ENCODE assay signal across 8 cellular contexts in genomic region chr5:141172381-141173204, GRCh38. TPM values are rescaled to one million over a fixed set of nuclear protein-coding genes. Genes with fewer than 3 reads are reported as not detected.
A peak's percentile ranks its signal among the peaks of the same experiment; 100 is the strongest.
DNase-seq lines count a peak whose midpoint lies in the region; ATAC-seq and TF ChIP-seq lines count a peak whose summit lies in the region.

TSS of gene PCDHB7 (plus strand) at chr5:141172644. CDS start at chr5:141172836, 192 bp downstream.

- TF ChIP-seq CTCF in HFFc6 (IDR thresholded peaks at IDR 0.05): peak; percentile 84
- TF ChIP-seq CTCF in WI38 (IDR thresholded peaks at IDR 0.05; ENCODE audit: low read depth, low read length): peak; percentile 66

- peak within 1 kb of the TSS; percentile 73 for H3K4me3 Mint-ChIP-seq in HFFc6

- H3K36me3 Mint-ChIP-seq in HFFc6 (ENCODE audit: low read depth): peaks cover 4% of the 10 kb centered on the region; the same call in 1 of the 2 replicates

- peaks cover 12% of the 10 kb centered on the region for H3K4me1 Mint-ChIP-seq in HFFc6 (ENCODE audit: low read depth)

- no peak within 1 kb of the TSS for H3K27ac Mint-ChIP-seq in HFFc6

- peaks cover 7% of the 10 kb centered on the region for H3K9me3 Mint-ChIP-seq in HFFc6

- DNase-seq in COLO668 (lab: John Stamatoyannopoulos, UW; ENCODE audit: unreplicated experiment) (peak; percentile 18), HFFc6 (peak; percentile 56), kidney glomerular epithelial cell (lab: John Stamatoyannopoulos, UW) (peak; percentile 22), amniotic stem cell (lab: John Stamatoyannopoulos, UW) (no peak)

- ATAC-seq in activated CD4-positive, CD25-positive, alpha-beta regulatory T cell treated with anti-CD3 and anti-CD28 coated beads, Interleukin-2, amount 50 U/mL, for 24 hours: no peak
- ATAC-seq in HG02970 (IDR thresholded peaks at IDR 0.05; ENCODE audit: low FRiP score, unreplicated experiment) (no peak), GM18867 (IDR thresholded peaks at IDR 0.05; ENCODE audit: unreplicated experiment) (no peak)

- peaks cover 8% of the 10 kb centered on the region; the same call in 1 of the 2 replicates for H3K27me3 Mint-ChIP-seq in HFFc6 (ENCODE audit: insufficient read depth)

- peak within 1 kb of the TSS; percentile 38 for H3K4me3 ChIP-seq in WI38 (ENCODE audit: low read depth, low read length)

RNA-seq across cellular contexts. Expression of gene PCDHB7, which starts in this region (rescaled TPM):
- total RNA-seq in HFFc6 (2021; fragmentation: NEBNext Ultra II Directional; extraction: Animal tissue kit (Norgen Biotek cat#: 25700)): under 1 TPM; 0.38 to 0.97 (median 0.46) TPM

Comparison
In these comparisons a context has a peak if more than half of its experiments do, and no peak if none do; other contexts are left out.
1. Peak in DNase-seq in HFFc6; RNA of the gene not detected or under 1 TPM.